ENCODE assay signal across 22 cellular contexts in the genomic region with DNA sequence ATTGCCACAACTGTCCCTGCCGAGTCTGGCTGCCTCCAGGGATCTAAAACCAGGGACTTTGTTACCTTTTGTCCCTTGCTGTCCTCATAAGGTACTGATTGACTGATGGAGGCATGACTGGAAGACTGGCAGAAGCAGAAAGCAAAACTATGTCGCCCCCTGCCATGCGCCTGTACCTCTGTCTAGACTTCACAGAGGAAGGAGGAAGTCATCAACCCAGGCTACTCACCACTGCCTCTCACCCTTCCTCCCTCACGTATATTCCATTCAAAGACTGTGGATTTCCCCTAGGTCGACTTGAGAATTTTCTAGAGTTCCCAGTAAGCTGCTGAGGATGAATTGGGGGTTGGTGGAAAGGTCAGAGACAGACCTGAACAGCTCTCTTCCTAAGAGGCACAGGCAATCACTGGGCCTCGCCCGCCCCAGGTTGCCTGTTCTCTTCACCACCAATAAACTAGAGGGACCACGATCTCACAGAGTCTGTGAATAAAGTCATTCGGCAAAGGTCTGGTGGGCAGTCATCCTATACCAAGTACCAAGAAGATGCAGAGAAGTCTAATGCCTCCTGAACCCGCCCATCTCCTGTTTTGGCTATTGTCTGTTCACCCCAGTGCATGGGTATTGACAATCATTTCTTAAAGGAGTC. TPM values are rescaled to one million over a fixed set of nuclear protein-coding genes. Genes with fewer than 3 reads are reported as not detected.
A peak's percentile ranks its signal among the peaks of the same experiment; 100 is the strongest.
DNase-seq lines count a peak whose midpoint lies in the region; ATAC-seq and TF ChIP-seq lines count a peak whose summit lies in the region.
"Had no signal": no experiment of that assay in that cellular context is flagged by ENCODE, and none has a peak within 500 bp of the region (broad histone marks: within the 10 kb centered on the region; RNA-seq: fewer than 3 reads in every experiment).

No MANE protein-coding gene starts in this region.

- H3K27me3 ChIP-seq in DND-41 (ENCODE audit: insufficient read depth, low read length, poor library complexity) (peaks cover 5% of the 10 kb centered on the region), osteoblast (ENCODE audit: insufficient read depth, low read length) (peaks cover 20% of the 10 kb centered on the region), MM.1S (replicated peaks; ENCODE audit: insufficient read depth, low read length) (no peaks in the 10 kb centered on the region)
- H3K27me3 ChIP-seq: BE2C, MG63 had no signal

- H3K9me2 ChIP-seq in MM.1S (replicated peaks; ENCODE audit: insufficient read depth, low read length), result no peaks in the 10 kb centered on the region

- peak; percentile 0 for DNase-seq in SIG-M5 treated with dmso at 0.1 percent for 504 hours (lab: John Stamatoyannopoulos, UW; ENCODE audit: unreplicated experiment)
- no peak for DNase-seq in SIG-M5 (lab: John Stamatoyannopoulos, UW)
- DNase-seq in DND-41, result peak; percentile 45
- DNase-seq in MV-4-11 (lab: John Stamatoyannopoulos, UW), result peak; percentile 30
- peak; percentile 0 for DNase-seq in osteoblast (ENCODE audit: insufficient read length, low spot score, missing footprints)
- DNase-seq in MM.1S, result no peak
- DNase-seq in HPDE6-E6E7 (ENCODE audit: extremely low spot score), result no peak
- DNase-seq: BE2C; CD4-positive, CD25-positive, alpha-beta regulatory T cell; COR-L47; GF-D8; GOT3; MG63; NCI-H187; NCI-H2107; NCI-H510A; NCI-H748 treated with DMSO at 0.1 percent for 48 hours; NK-92 treated with Interleukin-12 subunit alpha and Interleukin-12 subunit beta, amount 100 ng/mL, for 24 hours; SHP77 had no signal

- no peak overlapping the region for H2AFZ ChIP-seq in DND-41 (ENCODE audit: low read depth, low read length)
- no peak overlapping the region for H2AFZ ChIP-seq in osteoblast (ENCODE audit: low read length)
- no peak overlapping the region for H2AFZ ChIP-seq in MM.1S (ENCODE audit: low read length)

- H3F3A ChIP-seq in MM.1S (ENCODE audit: insufficient read depth, low read length), result no peaks in the 10 kb centered on the region

- ATAC-seq in DND-41 (ENCODE audit: insufficient read depth, low read depth) (peak; percentile 62), GM19395 (IDR thresholded peaks at IDR 0.05; ENCODE audit: unreplicated experiment) (no peak)
- ATAC-seq: SK-N-SH treated with all-trans-retinoic acid at 6 μM for 48 hours had no signal

- H3K79me2 ChIP-seq in DND-41 (ENCODE audit: insufficient read depth, low read length) (no peaks in the 10 kb centered on the region), osteoblast (ENCODE audit: insufficient read depth, low read length) (no peaks in the 10 kb centered on the region), MM.1S (ENCODE audit: low read length) (no peaks in the 10 kb centered on the region)

- H3K9ac ChIP-seq in DND-41 (ENCODE audit: low read depth, low read length) (no peak overlapping the region), MM.1S (ENCODE audit: low read length) (no peak overlapping the region)
- H3K9ac ChIP-seq: KMS-11 had no signal

- H3K9me3 ChIP-seq in DND-41 (ENCODE audit: insufficient read depth, low read length, severe bottlenecking), result no peaks in the 10 kb centered on the region
- H3K9me3 ChIP-seq in osteoblast (ENCODE audit: low read depth, low read length), result no peaks in the 10 kb centered on the region
- no peaks in the 10 kb centered on the region for H3K9me3 ChIP-seq in MM.1S (replicated peaks; ENCODE audit: insufficient read depth, low read length)
- H3K9me3 ChIP-seq: BE2C, MG63 had no signal

- H3K4me3 ChIP-seq in DND-41 (ENCODE audit: low read depth in 1 of 2, low read length in 2 of 2) (no peak overlapping the region), osteoblast (ENCODE audit: insufficient read depth, low read length) (no peak overlapping the region), MM.1S (ENCODE audit: low read length) (no peak overlapping the region)
- H3K4me3 ChIP-seq: MG63 had no signal

- no peak overlapping the region for H3K4me2 ChIP-seq in DND-41 (ENCODE audit: insufficient read depth, low read length)
- no peak overlapping the region for H3K4me2 ChIP-seq in osteoblast (ENCODE audit: insufficient read depth, low read length)
- no peak overlapping the region for H3K4me2 ChIP-seq in MM.1S (ENCODE audit: low read depth, low read length)
- H3K4me2 ChIP-seq: KMS-11 had no signal

- H3K36me3 ChIP-seq in DND-41 (ENCODE audit: insufficient read depth, low read length) (no peaks in the 10 kb centered on the region), osteoblast (ENCODE audit: insufficient read depth, low read length) (no peaks in the 10 kb centered on the region), MM.1S (replicated peaks; ENCODE audit: insufficient read depth, low read length) (no peaks in the 10 kb centered on the region)
- H3K36me3 ChIP-seq: BE2C, MG63 had no signal

- H3K27ac ChIP-seq in DND-41 (ENCODE audit: low read length), result peak overlapping the region; percentile 4
- H3K27ac ChIP-seq in osteoblast (ENCODE audit: low read depth, low read length), result no peak overlapping the region
- H3K27ac ChIP-seq in MM.1S (ENCODE audit: low read length), result no peak overlapping the region
- H3K27ac ChIP-seq: KMS-11 had no signal

- H3K4me1 ChIP-seq in DND-41 (ENCODE audit: insufficient read depth, low read length) (peaks cover 52% of the 10 kb centered on the region), osteoblast (ENCODE audit: insufficient read depth, low read length) (no peaks in the 10 kb centered on the region), MM.1S (ENCODE audit: low read length) (no peaks in the 10 kb centered on the region)

- peak; percentile 54 for TF ChIP-seq CTCF in DND-41 (IDR thresholded peaks at IDR 0.05; ENCODE audit: borderline replicate concordance, extremely low read depth, low read length, poor library complexity, severe bottlenecking)
- TF ChIP-seq CTCF in osteoblast (IDR thresholded peaks at IDR 0.05; ENCODE audit: extremely low read depth, low read depth, low read length), result no peak
- no peak for TF ChIP-seq CTCF in MM.1S (IDR thresholded peaks at IDR 0.05; ENCODE audit: low read length)

- H4K20me1 ChIP-seq in DND-41 (ENCODE audit: insufficient read depth, low read length) (no peaks in the 10 kb centered on the region), osteoblast (ENCODE audit: insufficient read depth, low read length) (no peaks in the 10 kb centered on the region), MM.1S (ENCODE audit: insufficient read depth, low read length) (no peaks in the 10 kb centered on the region)

RNA-seq across cellular contexts. Expression of a gene that starts 27.5 kb away (rescaled TPM):
- 1.1 and 1.5 TPM in 2 replicates for total RNA-seq in osteoblast

Comparison
In these comparisons a context has a peak if more than half of its experiments do, and no peak if none do; other contexts are left out.
1. DNase-seq: peak in SIG-M5 treated with dmso at 0.1 percent for 504 hours (single experiment), DND-41 (single experiment), MV-4-11 (single experiment) and osteoblast (single experiment); none in SIG-M5 (single experiment), MM.1S (single experiment) and HPDE6-E6E7 (single experiment).